In genomic region chr2:14348247-14348646, GRCh38 we compare ENCODE assay signal across 17 cellular contexts.
"Had no signal": no experiment of that assay in that cellular context is flagged by ENCODE, and none has a peak within 500 bp of the region (broad histone marks: within the 10 kb centered on the region; RNA-seq: fewer than 3 reads in every experiment).

No MANE protein-coding gene starts in this region.

- H3K36me3 ChIP-seq: upper lobe of left lung had no signal

- DNase-seq: activated CD4-positive, alpha-beta T cell treated with anti-CD3 and anti-CD28 coated beads, Interleukin-2, amount 50 U/mL, for 48 hours; activated naive CD4-positive, alpha-beta T cell treated with anti-CD3 and anti-CD28 coated beads for 36 hours; dermis blood vessel endothelial cell; head of caudate nucleus; immature natural killer cell; mesendoderm; psoas muscle; stimulated activated CD4-positive, alpha-beta T cell treated with anti-CD3 and anti-CD28 coated beads, Interleukin-1b, Interleukin-23, amount 100 ng/mL, for 48 hours; stimulated activated naive CD8-positive, alpha-beta T cell treated with anti-CD3 and anti-CD28 coated beads, Interleukin-15, amount 100 ng/mL, for 72 hours; T-helper 9 cell; testis; upper lobe of left lung had no signal

- H3K4me3 ChIP-seq: psoas muscle, testis, upper lobe of left lung had no signal

- FAIRE-seq: astrocyte, bronchial epithelial cell, frontal cortex had no signal

- H3K27ac ChIP-seq: epithelial cell of prostate, psoas muscle, testis, upper lobe of left lung, VCaP had no signal

- H3K9me3 ChIP-seq: psoas muscle, testis, upper lobe of left lung had no signal

- H3K4me1 ChIP-seq: psoas muscle, testis, upper lobe of left lung had no signal

- H3K27me3 ChIP-seq: testis, upper lobe of left lung had no signal
